ENCODE assay signal across 28 cellular contexts in genomic region chr5:56376128-56376527, GRCh38.
"Had no signal": no experiment of that assay in that cellular context is flagged by ENCODE, and none has a peak within 500 bp of the region (broad histone marks: within the 10 kb centered on the region; RNA-seq: fewer than 3 reads in every experiment).

No MANE protein-coding gene starts in this region.

- H3K4me3 ChIP-seq: stomach, suprapubic skin, testis, thoracic aorta, thyroid gland, tibial artery, tibial nerve, transverse colon, upper lobe of left lung, upper lobe of right lung, uterus, vagina had no signal

- H3K27me3 ChIP-seq: stomach, suprapubic skin, testis, thyroid gland, tibial artery, tibial nerve, transverse colon, upper lobe of left lung, upper lobe of right lung, uterus, vagina had no signal

- H3K9me3 Mint-ChIP-seq: stimulated activated effector memory CD8-positive, alpha-beta T cell treated with anti-CD3 and anti-CD28 coated beads, Interleukin-12 subunit alpha, Interleukin-12 subunit beta, amount 100 ng/mL, for 72 hours had no signal

- H3K4me3 Mint-ChIP-seq: stimulated activated effector memory CD8-positive, alpha-beta T cell treated with anti-CD3 and anti-CD28 coated beads, Interleukin-12 subunit alpha, Interleukin-12 subunit beta, amount 100 ng/mL, for 72 hours; stimulated activated memory B cell treated with anti-CD40 and anti-IgM and Interleukin-4, amounts not matched to agents 10 μg/mL and 1 μg/mL and 100 μg/mL, for 72 hours; stimulated activated naive B cell treated with anti-CD40 and anti-IgM and Interleukin-4, amounts not matched to agents 10 μg/mL and 1 μg/mL and 100 μg/mL, for 72 hours; stimulated activated naive CD8-positive, alpha-beta T cell treated with anti-CD3 and anti-CD28 coated beads, Interleukin-15, amount 100 ng/mL, for 72 hours; stimulated activated naive CD8-positive, alpha-beta T cell treated with anti-CD3 and anti-CD28 coated beads, Interleukin-15, Interleukin-2, amounts not matched to agents 100 ng/mL and 50 ng/mL, for 24 hours; type B pancreatic cell had no signal

- H3K36me3 ChIP-seq: stomach, suprapubic skin, thoracic aorta, thyroid gland, tibial artery, tibial nerve, transverse colon, upper lobe of left lung, upper lobe of right lung, uterus, vagina had no signal

- DNase-seq: stimulated activated CD4-positive, alpha-beta T cell treated with anti-CD3 and anti-CD28 coated beads, Interleukin-2, amount 100 ng/mL, for 48 hours; stimulated activated CD4-positive, alpha-beta T cell treated with anti-CD3 and anti-CD28 coated beads, Interleukin-4, amount 100 ng/mL, for 1 hour; stimulated activated CD4-positive, alpha-beta T cell treated with anti-CD3 and anti-CD28 coated beads, Interleukin-4, amount 100 ng/mL, for 24 hours; stimulated activated CD4-positive, alpha-beta T cell treated with anti-CD3 and anti-CD28 coated beads, Interleukin-4, amount 100 ng/mL, for 4 hours; stimulated activated CD8-positive, alpha-beta memory T cell treated with anti-CD3 and anti-CD28 coated beads, Interleukin-4, amount 100 ng/mL, for 48 hours; stimulated activated naive B cell treated with anti-CD40 and anti-IgM and Interleukin-4, amounts not matched to agents 10 μg/mL and 1 μg/mL and 100 μg/mL, for 72 hours; stimulated activated naive CD4-positive, alpha-beta T cell; stimulated activated naive CD4-positive, alpha-beta T cell treated with Interleukin-2 at 50 U/mL for 16 hours; stimulated activated naive CD8-positive, alpha-beta T cell treated with anti-CD3 and anti-CD28 coated beads, Interleukin-15, amount 100 ng/mL, for 72 hours; stimulated activated naive CD8-positive, alpha-beta T cell treated with anti-CD3 and anti-CD28 coated beads, Interleukin-15, Interleukin-2, amounts not matched to agents 100 U/mL and 50 U/mL, for 24 hours; stomach; substantia nigra; testis; thyroid gland; tibial artery; transverse colon; upper lobe of left lung; upper lobe of right lung; uterus had no signal

- H3K27me3 Mint-ChIP-seq: stimulated activated memory B cell treated with anti-CD40 and anti-IgM and Interleukin-4, amounts not matched to agents 10 μg/mL and 1 μg/mL and 100 μg/mL, for 72 hours; stimulated activated naive B cell treated with anti-CD40 and anti-IgM and Interleukin-4, amounts not matched to agents 10 μg/mL and 1 μg/mL and 100 μg/mL, for 72 hours; stimulated activated naive CD8-positive, alpha-beta T cell treated with anti-CD3 and anti-CD28 coated beads, Interleukin-15, Interleukin-2, amounts not matched to agents 100 ng/mL and 50 ng/mL, for 24 hours; type B pancreatic cell had no signal

- H3K4me1 ChIP-seq: stomach, suprapubic skin, testis, transverse colon, upper lobe of left lung, upper lobe of right lung, uterus, vagina had no signal

- ATAC-seq: stimulated activated effector memory CD8-positive, alpha-beta T cell treated with anti-CD3 and anti-CD28 coated beads, Interleukin-12 subunit alpha, Interleukin-12 subunit beta, amount 100 ng/mL, for 72 hours; stimulated activated memory B cell treated with anti-CD40 and anti-IgM and Interleukin-4, amounts not matched to agents 10 μg/mL and 1 μg/mL and 100 μg/mL, for 72 hours; stimulated activated naive B cell treated with anti-CD40 and anti-IgM and Interleukin-4, amounts not matched to agents 10 μg/mL and 1 μg/mL and 100 μg/mL, for 72 hours; stimulated activated naive CD8-positive, alpha-beta T cell treated with anti-CD3 and anti-CD28 coated beads, Interleukin-15, amount 100 ng/mL, for 72 hours; stimulated activated naive CD8-positive, alpha-beta T cell treated with anti-CD3 and anti-CD28 coated beads, Interleukin-15, Interleukin-2, amounts not matched to agents 100 U/mL and 50 U/mL, for 24 hours; upper lobe of right lung had no signal

- H3K9me3 ChIP-seq: suprapubic skin, testis, thoracic aorta, transverse colon, upper lobe of right lung had no signal

- H3K4me1 Mint-ChIP-seq: stimulated activated effector memory CD8-positive, alpha-beta T cell treated with anti-CD3 and anti-CD28 coated beads, Interleukin-12 subunit alpha, Interleukin-12 subunit beta, amount 100 ng/mL, for 72 hours; stimulated activated memory B cell treated with anti-CD40 and anti-IgM and Interleukin-4, amounts not matched to agents 10 μg/mL and 1 μg/mL and 100 μg/mL, for 72 hours; stimulated activated naive CD8-positive, alpha-beta T cell treated with anti-CD3 and anti-CD28 coated beads, Interleukin-15, amount 100 ng/mL, for 72 hours had no signal

- H3K36me3 Mint-ChIP-seq: stimulated activated effector memory CD8-positive, alpha-beta T cell treated with anti-CD3 and anti-CD28 coated beads, Interleukin-12 subunit alpha, Interleukin-12 subunit beta, amount 100 ng/mL, for 72 hours; type B pancreatic cell had no signal

- H3K27ac Mint-ChIP-seq: stimulated activated effector memory CD8-positive, alpha-beta T cell treated with anti-CD3 and anti-CD28 coated beads, Interleukin-12 subunit alpha, Interleukin-12 subunit beta, amount 100 ng/mL, for 72 hours; stimulated activated memory B cell treated with anti-CD40 and anti-IgM and Interleukin-4, amounts not matched to agents 10 μg/mL and 1 μg/mL and 100 μg/mL, for 72 hours; stimulated activated naive CD8-positive, alpha-beta T cell treated with anti-CD3 and anti-CD28 coated beads, Interleukin-15, amount 100 ng/mL, for 72 hours; stimulated activated naive CD8-positive, alpha-beta T cell treated with anti-CD3 and anti-CD28 coated beads, Interleukin-15, Interleukin-2, amounts not matched to agents 100 ng/mL and 50 ng/mL, for 24 hours; type B pancreatic cell had no signal

- FAIRE-seq: urothelium cell line had no signal

- H3K27ac ChIP-seq: stomach, suprapubic skin, testis, thoracic aorta, thyroid gland, tibial artery, tibial nerve, transverse colon, upper lobe of left lung, upper lobe of right lung, uterus, vagina had no signal
